In the genomic region with DNA sequence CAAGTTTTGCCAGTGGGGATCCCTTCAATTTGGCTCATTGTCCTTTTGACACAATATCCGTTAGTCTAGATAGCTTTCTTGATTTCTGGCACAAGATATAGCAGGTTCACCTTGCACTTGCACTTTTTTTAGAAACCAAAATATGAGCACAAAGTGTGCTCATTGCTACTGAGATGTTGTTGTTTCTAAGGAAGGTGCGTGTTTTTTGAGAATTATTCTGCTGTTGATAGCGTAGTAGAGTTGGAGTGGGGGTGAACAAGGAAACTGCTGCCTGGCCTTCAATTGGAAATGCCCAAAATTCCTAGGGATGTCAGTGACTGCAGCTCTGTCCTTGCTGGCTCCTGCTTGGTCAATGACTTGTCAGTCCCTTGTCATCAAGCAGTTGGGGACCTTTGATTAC, we compare ENCODE assay signal across 14 cellular contexts.
DNase-seq lines count a peak whose midpoint lies in the region; ATAC-seq and TF ChIP-seq lines count a peak whose summit lies in the region.
"Had no signal": no experiment of that assay in that cellular context is flagged by ENCODE, and none has a peak within 500 bp of the region (broad histone marks: within the 10 kb centered on the region; RNA-seq: fewer than 3 reads in every experiment).

No MANE protein-coding gene starts in this region.

- H3K36me3 Mint-ChIP-seq in neural progenitor cell, result peaks cover 40% of the 10 kb centered on the region

- DNase-seq in neural progenitor cell (ENCODE audit: low spot score) (peak; percentile 25), psoas muscle (no peak), NCI-H69 (lab: John Stamatoyannopoulos, UW) (no peak), NCI-H1417 (lab: John Stamatoyannopoulos, UW) (no peak)
- DNase-seq: Caco-2; CD8-positive, alpha-beta T cell; DMS153; DND-41; H9; HFFc6 had no signal

- CTCF ChIA-PET in HEK293 (lab: Yijun Ruan, JAX), result interaction anchor here (0.7 kb wide), 1 partner anchor 27 kb away, joined by 3 read pairs; no protein-coding TSS in a partner anchor

- no peak overlapping the region for H3K4me3 ChIP-seq in HEK293 (ENCODE audit: low read depth, low read length)
- no peak overlapping the region for H3K4me3 ChIP-seq in neural progenitor cell
- no peak overlapping the region for H3K4me3 ChIP-seq in psoas muscle
- H3K4me3 ChIP-seq: GM23248 had no signal

- H3K27me3 ChIP-seq in neural progenitor cell, result no peaks in the 10 kb centered on the region
- no peaks in the 10 kb centered on the region for H3K27me3 ChIP-seq in psoas muscle (ENCODE audit: insufficient read depth in 3 of 3, low read length in 2 of 3)

- no peak overlapping the region for H3K9ac ChIP-seq in neural progenitor cell
- H3K9ac ChIP-seq: GM23248 had no signal

- no peak for ATAC-seq in psoas muscle
- ATAC-seq in GM19035 (IDR thresholded peaks at IDR 0.05; ENCODE audit: unreplicated experiment), result no peak
- ATAC-seq: CD8-positive, alpha-beta T cell; HCT116 had no signal

- no peak overlapping the region for H2AFZ ChIP-seq in neural progenitor cell (replicated peaks)
- H2AFZ ChIP-seq: GM23248 had no signal

- no peaks in the 10 kb centered on the region for H3K4me1 ChIP-seq in HEK293 (ENCODE audit: control insufficient read depth, insufficient read depth, low read length)
- peaks cover 40% of the 10 kb centered on the region for H3K4me1 ChIP-seq in neural progenitor cell
- H3K4me1 ChIP-seq in psoas muscle, result peaks cover 11% of the 10 kb centered on the region
- H3K4me1 ChIP-seq: Caco-2 had no signal

- no peak overlapping the region for H3K4me3 Mint-ChIP-seq in neural progenitor cell
- H3K4me3 Mint-ChIP-seq: CD8-positive, alpha-beta T cell; H9; HFFc6 had no signal

- H3K4me1 Mint-ChIP-seq in neural progenitor cell, result peaks cover 20% of the 10 kb centered on the region

- peaks cover 9% of the 10 kb centered on the region for H3F3A ChIP-seq in neural progenitor cell (ENCODE audit: low read depth)

- H3K36me3 ChIP-seq in HEK293 (ENCODE audit: control insufficient read depth in 2 of 2, insufficient read depth in 1 of 2, low read length in 2 of 2), result peaks cover 0 to 32% of the 10 kb centered on the region in 2 experiments; a peak in 1 of 3 replicates
- no peaks in the 10 kb centered on the region for H3K36me3 ChIP-seq in neural progenitor cell
- no peaks in the 10 kb centered on the region for H3K36me3 ChIP-seq in psoas muscle (ENCODE audit: insufficient read depth in 1 of 2, low read depth in 1 of 2)

- peak overlapping the region; percentile 35 for H3K27ac Mint-ChIP-seq in neural progenitor cell
- H3K27ac Mint-ChIP-seq: CD8-positive, alpha-beta T cell; HFFc6 had no signal

- peaks cover 3% of the 10 kb centered on the region for H3K27me3 Mint-ChIP-seq in neural progenitor cell (ENCODE audit: insufficient read depth, low read depth)

- H3K27ac ChIP-seq in HEK293 (ENCODE audit: extremely low read depth, low read depth, low read length), result no peak overlapping the region
- no peak overlapping the region for H3K27ac ChIP-seq in neural progenitor cell
- peak overlapping the region; percentile 56 for H3K27ac ChIP-seq in psoas muscle
- H3K27ac ChIP-seq: GM23248 had no signal

- intact Hi-C loops in psoas muscle (cut with DNase I), result no loop called here

- no peaks in the 10 kb centered on the region for H3K9me3 ChIP-seq in HEK293 (ENCODE audit: control insufficient read depth, insufficient read depth, low read depth, low read length)
- H3K9me3 ChIP-seq in neural progenitor cell (ENCODE audit: low read depth), result no peaks in the 10 kb centered on the region
- no peaks in the 10 kb centered on the region for H3K9me3 ChIP-seq in psoas muscle
- H3K9me3 ChIP-seq: Caco-2 had no signal

- H3K4me2 ChIP-seq in neural progenitor cell, result no peak overlapping the region

- POLR2A ChIA-PET in HEK293 (lab: Yijun Ruan, JAX), result no interaction called here

- peaks cover 99% of the 10 kb centered on the region for H3K79me2 ChIP-seq in neural progenitor cell (ENCODE audit: low read depth)

- WGBS in psoas muscle, 3 donors, result 73 to 90% (median 79%) methylated on average over 3 of the region's 3 CpGs

- peaks cover 24% of the 10 kb centered on the region for H3K9me3 Mint-ChIP-seq in neural progenitor cell

- no peak for TF ChIP-seq CTCF in HEK293 (tag by site-specific recombination; IDR thresholded peaks at IDR 0.05)
- no peak for TF ChIP-seq CTCF in neural progenitor cell (IDR thresholded peaks at IDR 0.05)
- TF ChIP-seq CTCF in psoas muscle (IDR thresholded peaks at IDR 0.05), result no peak

- peaks cover 97% of the 10 kb centered on the region for H4K20me1 ChIP-seq in neural progenitor cell (ENCODE audit: low read depth)

TF ChIP-seq in HEK293, 187 proteins besides CTCF, POLR2A, EP300 and RAD21:
- TF ChIP-seq SETDB1 (IDR thresholded peaks at IDR 0.05; ENCODE audit: insufficient read length, low read length), result peak; percentile 77
- TF ChIP-seq, protein P1, sequence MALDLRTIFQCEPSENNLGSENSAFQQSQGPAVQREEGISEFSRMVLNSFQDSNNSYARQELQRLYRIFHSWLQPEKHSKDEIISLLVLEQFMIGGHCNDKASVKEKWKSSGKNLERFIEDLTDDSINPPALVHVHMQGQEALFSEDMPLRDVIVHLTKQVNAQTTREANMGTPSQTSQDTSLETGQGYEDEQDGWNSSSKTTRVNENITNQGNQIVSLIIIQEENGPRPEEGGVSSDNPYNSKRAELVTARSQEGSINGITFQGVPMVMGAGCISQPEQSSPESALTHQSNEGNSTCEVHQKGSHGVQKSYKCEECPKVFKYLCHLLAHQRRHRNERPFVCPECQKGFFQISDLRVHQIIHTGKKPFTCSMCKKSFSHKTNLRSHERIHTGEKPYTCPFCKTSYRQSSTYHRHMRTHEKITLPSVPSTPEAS (tag by site-specific recombination; IDR thresholded peaks at IDR 0.05), result no peak
- TF ChIP-seq TRIM28 (IDR thresholded peaks at IDR 0.05; ENCODE audit: borderline replicate concordance, low read length), result peak; percentile 56; the same call in 1 of the 2 replicates
TF ChIP-seq in HEK293: peak in this region for 2.
